ENCODE assay signal across 23 cellular contexts in genomic region chr20:59891581-59891980, GRCh38.
"Had no signal": no experiment of that assay in that cellular context is flagged by ENCODE, and none has a peak within 500 bp of the region (broad histone marks: within the 10 kb centered on the region; RNA-seq: fewer than 3 reads in every experiment).

No MANE protein-coding gene starts in this region.

- H3K4me1 Mint-ChIP-seq: neural crest cell had no signal

- H3K9me3 ChIP-seq: tibial artery had no signal

- H3K4me3 Mint-ChIP-seq: activated T-cell treated with anti-CD3 and anti-CD28 coated beads, Interleukin-2, amount 50 U/mL, for 72 hours; neural crest cell had no signal

- ATAC-seq: activated T-cell treated with anti-CD3 and anti-CD28 coated beads, Interleukin-2, amount 50 U/mL, for 72 hours; left lobe of liver had no signal

- H3K9me3 Mint-ChIP-seq: activated T-cell treated with anti-CD3 and anti-CD28 coated beads, Interleukin-2, amount 50 U/mL, for 72 hours had no signal

- H3K27me3 ChIP-seq: brain microvascular endothelial cell, dorsolateral prefrontal cortex, tibial artery had no signal

- DNase-seq: activated CD4-positive, alpha-beta T cell treated with anti-CD3 and anti-CD28 coated beads for 1 hour; activated CD4-positive, alpha-beta T cell treated with anti-CD3 and anti-CD28 coated beads, Interleukin-2, amount 50 U/mL, for 4 hours; activated effector memory CD4-positive, alpha-beta T cell treated with anti-CD3 and anti-CD28 coated beads, Interleukin-2, amount 50 U/mL, for 16 hours; activated naive CD4-positive, alpha-beta T cell treated with anti-CD3 and anti-CD28 coated beads, Interleukin-2, amount 50 U/mL, for 16 hours; activated T-cell treated with anti-CD3 and anti-CD28 coated beads, Interleukin-2, amount 50 U/mL, for 72 hours; aorta; brain microvascular endothelial cell; central memory CD4-positive, alpha-beta T cell; dorsolateral prefrontal cortex; foreskin fibroblast; islet precursor cell; midbrain; stimulated activated CD4-positive, alpha-beta T cell treated with anti-CD3 and anti-CD28 coated beads, Interleukin-12 subunit alpha, Interleukin-12 subunit beta, amount 100 ng/mL, for 4 hours; stimulated activated CD4-positive, alpha-beta T cell treated with anti-CD3 and anti-CD28 coated beads, Interleukin-1b, Interleukin-23, amount 100 ng/mL, for 48 hours; stimulated activated CD8-positive, alpha-beta memory T cell treated with anti-CD3 and anti-CD28 coated beads, Interleukin-4, amount 100 ng/mL, for 48 hours; stimulated activated naive CD4-positive, alpha-beta T cell treated with Interleukin-2 at 50 U/mL for 16 hours; T1000; tibial artery had no signal

- H3K4me3 ChIP-seq: dorsolateral prefrontal cortex, tibial artery had no signal

- H3K27ac Mint-ChIP-seq: activated T-cell treated with anti-CD3 and anti-CD28 coated beads, Interleukin-2, amount 50 U/mL, for 72 hours had no signal

- H3K27ac ChIP-seq: brain microvascular endothelial cell, dorsolateral prefrontal cortex, epithelial cell of prostate, tibial artery had no signal

- H3K36me3 ChIP-seq: brain microvascular endothelial cell, tibial artery had no signal

- FAIRE-seq: colon, urothelium cell line had no signal

- H3K4me1 ChIP-seq: tibial artery had no signal
